ENCODE assay signal across 38 cellular contexts in genomic region chr13:112024577-112024976, GRCh38. TPM values are rescaled to one million over a fixed set of nuclear protein-coding genes. Genes with fewer than 3 reads are reported as not detected.
"Had no signal": no experiment of that assay in that cellular context is flagged by ENCODE, and none has a peak within 500 bp of the region (broad histone marks: within the 10 kb centered on the region; RNA-seq: fewer than 3 reads in every experiment).

No MANE protein-coding gene starts in this region.

- DNase-seq: Karpas-422, Kasumi-1, MG63, MM.1S, MV-4-11, NCI-H1048, NCI-H1092, NCI-H1092 treated with DMSO at 0.1 percent for 48 hours, NCI-H1105, NCI-H1105 treated with DMSO at 0.1 percent for 48 hours, NCI-H1417 treated with DMSO at 0.1 percent for 48 hours, NCI-H1436, NCI-H1436 treated with DMSO at 0.1 percent for 48 hours, NCI-H146, NCI-H1694, NCI-H1694 treated with DMSO at 0.1 percent for 48 hours, NCI-H187, NCI-H187 treated with DMSO at 0.1 percent for 48 hours, NCI-H1930, NCI-H2029, NCI-H2029 treated with DMSO at 0.1 percent for 48 hours, NCI-H2081, NCI-H2081 treated with DMSO at 0.1 percent for 48 hours, NCI-H2107, NCI-H2171, NCI-H2171 treated with DMSO at 0.1 percent for 48 hours, NCI-H2227 treated with DMSO at 0.1 percent for 48 hours, NCI-H226, NCI-H345, NCI-H446, NCI-H446 treated with DMSO at 0.1 percent for 48 hours, NCI-H510A, NCI-H524 had no signal

- H3K4me3 ChIP-seq: MG63 had no signal

- H3K27me3 ChIP-seq: MG63 had no signal

- H3K27ac ChIP-seq: KMS-11 had no signal

- H3K36me3 ChIP-seq: MG63 had no signal

- H3K9me3 ChIP-seq: MG63 had no signal

RNA-seq across cellular contexts. Expression of gene SOX1, which starts 42.4 kb away (rescaled TPM):
- total RNA-seq: LHCN-M2, M059J, MCF 10A, NCI-H460 had no signal
